Comparison of ENCODE assay signal across 1 cellular context in the genomic region with DNA sequence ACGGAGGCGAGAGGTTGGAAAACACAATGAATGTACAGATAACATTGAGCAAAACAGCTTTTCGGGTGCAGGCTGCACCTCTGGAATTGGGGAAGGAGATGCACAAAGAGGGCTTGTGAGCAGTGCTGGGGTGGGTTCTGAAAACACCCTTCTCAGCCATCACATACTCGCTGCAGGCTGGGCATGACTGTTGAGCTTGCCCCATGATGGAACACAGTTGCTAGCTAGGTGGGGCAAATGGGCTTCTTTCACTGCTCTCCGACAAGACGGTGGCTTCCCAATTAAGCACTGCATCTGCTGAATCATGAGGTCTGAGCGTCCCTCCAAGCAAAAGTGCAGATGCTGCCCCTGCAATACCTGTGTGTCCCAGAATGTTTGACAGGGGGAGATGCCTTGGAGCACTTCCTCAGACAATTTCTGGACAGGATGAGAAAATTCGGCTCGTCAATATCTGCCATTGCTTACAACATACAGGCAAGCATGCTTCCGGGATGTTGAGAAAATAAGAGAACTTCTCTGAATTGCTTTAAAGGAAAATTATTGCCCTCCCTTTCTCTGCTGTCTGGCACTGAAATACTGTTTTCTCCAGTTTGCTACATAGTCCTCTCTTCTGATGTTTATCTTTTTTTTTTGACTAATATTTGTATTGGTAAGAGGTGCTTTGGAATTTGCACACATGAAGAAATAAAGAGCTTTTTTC.
A peak's percentile ranks its signal among the peaks of the same experiment; 100 is the strongest.
TF ChIP-seq lines count a peak whose summit lies in the region.

No MANE protein-coding gene starts in this region.

TF ChIP-seq in liver, 16 proteins besides CTCF, POLR2A, EP300 and RAD21 (continued from another document):
- TF ChIP-seq ATF3 (IDR thresholded peaks at IDR 0.05): no peak
- TF ChIP-seq RXRA (IDR thresholded peaks at IDR 0.05): peak; percentile 39 to 75
- TF ChIP-seq JUND (IDR thresholded peaks at IDR 0.05): peak in 1 of 2 donors; percentile 63
- no peak for TF ChIP-seq FOXA1 (IDR thresholded peaks at IDR 0.05)
